In the genomic region with DNA sequence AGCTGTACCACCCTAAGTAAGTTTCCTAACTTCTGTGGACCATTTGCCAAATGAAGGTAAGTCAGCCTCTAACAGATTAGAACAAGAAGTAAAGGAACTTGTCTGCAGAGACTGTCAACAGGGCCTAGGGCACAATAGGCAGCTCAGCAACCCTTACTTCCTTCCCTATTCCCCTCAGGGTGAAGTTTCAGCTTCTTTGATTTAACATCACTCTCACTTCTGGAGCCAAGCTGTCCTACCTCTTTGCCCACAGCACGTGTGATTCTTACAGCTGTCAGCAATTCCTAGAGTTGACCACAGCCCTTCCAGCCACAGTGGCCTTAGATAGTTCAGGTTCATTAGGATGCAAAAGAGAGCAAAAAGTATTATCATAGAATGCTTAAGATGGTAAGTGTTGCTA, we compare ENCODE assay signal across 19 cellular contexts. TPM values are rescaled to one million over a fixed set of nuclear protein-coding genes. Genes with fewer than 3 reads are reported as not detected.
DNase-seq lines count a peak whose midpoint lies in the region; ATAC-seq, FAIRE-seq and TF ChIP-seq lines count a peak whose summit lies in the region.
"Had no signal": no experiment of that assay in that cellular context is flagged by ENCODE, and none has a peak within 500 bp of the region (broad histone marks: within the 10 kb centered on the region; RNA-seq: fewer than 3 reads in every experiment).

No MANE protein-coding gene starts in this region.

- peak; percentile 91 for ATAC-seq in activated B cell treated with CpG ODN at 0.5 μM for 24 hours (ENCODE audit: low read depth)
- ATAC-seq: gastroesophageal sphincter, psoas muscle had no signal

- TF ChIP-seq POLR2A in GM12891 (IDR thresholded peaks at IDR 0.05; ENCODE audit: low read depth, low read length) (no peak), testis (IDR thresholded peaks at IDR 0.05) (no peak), erythroblast (IDR thresholded peaks at IDR 0.05; ENCODE audit: low read length) (no peak)

- H3K27ac Mint-ChIP-seq in activated B cell treated with CpG ODN at 0.5 μM for 24 hours, result peak overlapping the region; percentile 83
- H3K27ac Mint-ChIP-seq: CD4-positive, CD25-positive, alpha-beta regulatory T cell had no signal

- no peaks in the 10 kb centered on the region for H3K9me3 ChIP-seq in testis
- H3K9me3 ChIP-seq in MG63, result no peaks in the 10 kb centered on the region
- H3K9me3 ChIP-seq: gastroesophageal sphincter, psoas muscle, tibial artery had no signal

- H3K9me3 Mint-ChIP-seq in activated B cell treated with CpG ODN at 0.5 μM for 24 hours, result no peaks in the 10 kb centered on the region

- CTCF ChIA-PET in activated B cell treated with CpG ODN at 0.5 μM for 24 hours (lab: Charles Lee), result interaction anchor here (1.0 to 3.2 kb wide), 2 partner anchors 11 to 487 kb away, joined by 4 to 24 read pairs; no protein-coding TSS in a partner anchor

- no peaks in the 10 kb centered on the region for H3K27me3 Mint-ChIP-seq in activated B cell treated with CpG ODN at 0.5 μM for 24 hours

- no peaks in the 10 kb centered on the region for H3K4me1 ChIP-seq in testis
- H3K4me1 ChIP-seq: gastroesophageal sphincter, tibial artery had no signal

- no peak overlapping the region for H3K27ac ChIP-seq in testis
- H3K27ac ChIP-seq: gastroesophageal sphincter, psoas muscle, tibial artery had no signal

- POLR2A ChIA-PET in activated B cell treated with CpG ODN at 0.5 μM for 24 hours (lab: Charles Lee), result interaction anchor here (0.5 to 1.5 kb wide), 7 partner anchors 11 to 841 kb away, joined by 3 to 13 read pairs (median 3); no protein-coding TSS in a partner anchor

- WGBS in testis, 2 donors, result 56 to 68% methylated on average over 1 of the region's 1 CpG

- H3K27me3 ChIP-seq in testis (no peaks in the 10 kb centered on the region), MG63 (no peaks in the 10 kb centered on the region)
- H3K27me3 ChIP-seq: gastroesophageal sphincter, tibial artery had no signal

- TF ChIP-seq CTCF in activated B cell treated with CpG ODN at 0.5 μM for 24 hours (IDR thresholded peaks at IDR 0.05) (no peak), testis (IDR thresholded peaks at IDR 0.05) (no peak)

- no peaks in the 10 kb centered on the region for H3K36me3 ChIP-seq in testis (ENCODE audit: low read depth, missing control alignments)
- H3K36me3 ChIP-seq in MG63, result no peaks in the 10 kb centered on the region
- H3K36me3 ChIP-seq: gastroesophageal sphincter, tibial artery had no signal

- no peaks in the 10 kb centered on the region for H3K36me3 Mint-ChIP-seq in activated B cell treated with CpG ODN at 0.5 μM for 24 hours (ENCODE audit: low read depth)
- H3K36me3 Mint-ChIP-seq: CD4-positive, CD25-positive, alpha-beta regulatory T cell had no signal

- H3K4me1 Mint-ChIP-seq in activated B cell treated with CpG ODN at 0.5 μM for 24 hours, result peaks cover 30% of the 10 kb centered on the region
- H3K4me1 Mint-ChIP-seq: CD4-positive, CD25-positive, alpha-beta regulatory T cell had no signal

- intact Hi-C loops in activated B cell treated with CpG ODN at 0.5 μM for 24 hours (cut with micrococcal nuclease) (no loop called here), testis (cut with DNase I; ENCODE audit: low total_unique reads) (no loop called here)

- DNase-seq in GM12891 (ENCODE audit: insufficient read length, low spot score) (no peak), NOMO-1 (lab: John Stamatoyannopoulos, UW; ENCODE audit: unreplicated experiment in 2 of 2) (peak; percentile 43 to 75), activated B cell treated with CpG ODN at 0.5 μM for 24 hours (no peak), pons (ENCODE audit: low spot score) (peak; percentile 56), testis (no peak), COLO829 (ENCODE audit: low spot score) (no peak), erythroblast (lab: John Stamatoyannopoulos, UW) (no peak), MG63 (no peak)
- DNase-seq: activated CD4-positive, alpha-beta T cell treated with anti-CD3 and anti-CD28 coated beads for 1 hour; activated T-cell treated with anti-CD3 and anti-CD28 coated beads for 4 hours; caudate nucleus; CD4-positive, CD25-positive, alpha-beta regulatory T cell; EL; NK-92 treated with Interleukin-12 subunit alpha and Interleukin-12 subunit beta, amount 100 ng/mL, for 24 hours; psoas muscle; tibial artery had no signal

- peak; percentile 50 for FAIRE-seq in GM12891 (lab: Jason Lieb, UNC)
- FAIRE-seq: endometrium, islet of Langerhans had no signal

- H3K4me3 ChIP-seq in testis (no peak overlapping the region), MG63 (no peak overlapping the region)
- H3K4me3 ChIP-seq: gastroesophageal sphincter, psoas muscle, tibial artery had no signal

- H3K4me3 Mint-ChIP-seq in activated B cell treated with CpG ODN at 0.5 μM for 24 hours, result peak overlapping the region; percentile 56
- H3K4me3 Mint-ChIP-seq: CD4-positive, CD25-positive, alpha-beta regulatory T cell had no signal

TF ChIP-seq in GM12891, 5 proteins besides CTCF, POLR2A, EP300 and RAD21:
- TF ChIP-seq POU2F2 (IDR thresholded peaks at IDR 0.05; ENCODE audit: low read depth, low read length), result no peak
- TF ChIP-seq SPI1 (IDR thresholded peaks at IDR 0.05; ENCODE audit: low read depth, low read length), result 0 out of 2 replicates have a peak, but pooled peaks have one; percentile 27

RNA-seq across cellular contexts. Expression of a gene that starts 7.6 kb away (rescaled TPM):
- 23.3 TPM for polyA plus RNA-seq in GM12891 (2012; ENCODE audit: low read depth, missing spikeins)
- 68.4 and 81.3 TPM in 2 replicates for total RNA-seq in activated B cell treated with CpG ODN at 0.5 μM for 24 hours
- total RNA-seq in testis, result 100 to 1,000 TPM; 146 to 165 TPM
- polyA plus RNA-seq in testis (ENCODE audit: insufficient read depth, low read depth, low replicate concordance), result 198 TPM
- total RNA-seq in MG63 (2014; rRNA removed; shearing (Covaris generic); ENCODE audit: low replicate concordance), result 16.0 and 23.3 TPM in 2 replicates

Comparison
In these comparisons a context has a peak if more than half of its experiments do, and no peak if none do; other contexts are left out.
1. DNase-seq: peak in NOMO-1 (2 of 2) and pons (single experiment); none in GM12891 (single experiment), activated B cell treated with CpG ODN at 0.5 μM for 24 hours (single experiment), testis (single experiment), COLO829 (single experiment), erythroblast (0 of 2) and MG63 (single experiment).